1 cellular context compared by ENCODE assay signal in the genomic region with DNA sequence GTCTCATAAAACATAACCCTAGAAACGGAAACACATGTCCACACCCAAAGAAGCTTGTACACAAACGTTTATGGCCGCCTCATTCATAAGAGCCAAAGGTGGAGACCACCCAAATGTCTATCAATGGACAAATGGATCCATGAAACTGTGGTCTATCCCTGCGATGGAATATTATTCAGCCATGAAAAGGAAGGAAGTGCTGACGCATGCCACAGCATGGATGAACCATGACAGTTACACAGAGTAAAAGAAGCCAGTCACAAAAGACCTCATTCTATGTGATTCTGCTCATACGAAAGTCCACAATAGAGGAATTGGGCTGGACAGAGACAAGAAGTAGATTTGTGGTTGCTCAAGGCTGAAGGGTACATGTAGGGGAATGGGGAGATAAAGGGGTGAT.
TF ChIP-seq lines count a peak whose summit lies in the region.

No MANE protein-coding gene starts in this region.

TF ChIP-seq in HEK293, 187 proteins besides CTCF, POLR2A, EP300 and RAD21 (continued from another document):
- TF ChIP-seq, protein P1, sequence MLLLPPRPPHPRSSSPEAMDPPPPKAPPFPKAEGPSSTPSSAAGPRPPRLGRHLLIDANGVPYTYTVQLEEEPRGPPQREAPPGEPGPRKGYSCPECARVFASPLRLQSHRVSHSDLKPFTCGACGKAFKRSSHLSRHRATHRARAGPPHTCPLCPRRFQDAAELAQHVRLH (tag by site-specific recombination; IDR thresholded peaks at IDR 0.05), result peak; percentile 40; the same call in 1 of the 2 replicates
